20 cellular contexts compared by ENCODE assay signal in the genomic region with DNA sequence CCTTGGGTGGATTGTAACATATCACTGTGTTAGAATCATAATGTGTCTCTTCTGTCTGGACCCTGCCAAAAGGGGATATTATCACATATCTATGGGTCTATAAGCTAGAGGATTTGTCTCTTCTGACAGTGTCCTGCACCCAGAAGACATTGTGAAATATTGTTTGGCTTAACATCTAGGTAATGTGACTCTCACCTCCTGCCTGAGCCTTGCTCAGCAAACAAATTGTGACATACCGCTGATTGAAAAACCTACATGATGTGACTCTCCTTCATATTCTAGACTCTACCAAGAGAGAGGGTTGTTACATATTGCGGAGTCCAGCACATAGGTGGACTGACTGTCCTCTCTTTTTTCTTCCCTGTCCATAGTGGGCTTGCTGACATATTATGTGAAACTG. TPM values are rescaled to one million over a fixed set of nuclear protein-coding genes. Genes with fewer than 3 reads are reported as not detected.
"Had no signal": no experiment of that assay in that cellular context is flagged by ENCODE, and none has a peak within 500 bp of the region (broad histone marks: within the 10 kb centered on the region; RNA-seq: fewer than 3 reads in every experiment).

No MANE protein-coding gene starts in this region.

RNA-seq across cellular contexts. Expression of a gene that starts 13.0 kb away (rescaled TPM):
- total RNA-seq: activated naive CD4-positive, alpha-beta T cell treated with anti-CD3 and anti-CD28 coated beads for 36 hours; activated naive CD4-positive, alpha-beta T cell treated with anti-CD3 and anti-CD28 coated beads, Interleukin-2, amount 50 U/mL, for 72 hours; activated naive CD8-positive, alpha-beta T cell treated with anti-CD3 and anti-CD28 coated beads for 36 hours; activated naive CD8-positive, alpha-beta T cell treated with anti-CD3 and anti-CD28 coated beads, Interleukin-2, amount 10 ng/mL, durations not matched to agents 7 days and 5 days; activated T-cell treated with anti-CD3 and anti-CD28 coated beads, Interleukin-2, amount 50 U/mL, for 4 hours; activated T-cell treated with anti-CD3 and anti-CD28 coated beads, Interleukin-2, amount 50 U/mL, for 72 hours; activated T-helper 1 cell treated with anti-CD3 and anti-CD28 coated beads, Interleukin-12 subunit alpha, Interleukin-12 subunit beta, Interleukin-2, Interleukin-4 antibody, amounts not matched to agents 30 ng/mL and 10 ng/mL and 1 ng/mL, durations not matched to agents 14 hours and 24 hours and 36 hours; activated T-helper 17 cell treated with anti-CD3 and anti-CD28 coated beads, Interleukin-2, amount 50 U/mL, for 72 hours; activated T-helper 2 cell treated with anti-CD3 and anti-CD28 coated beads, Interferon-gamma antibody, Interleukin-2, Interleukin-4, amounts not matched to agents 10 μg/mL and 5 μg/mL and 100 μg/mL, durations not matched to agents 14 hours and 24 hours and 36 hours; adrenal gland; aorta; ascending aorta; astrocyte; body of pancreas; breast epithelium; bronchial epithelial cell; cardiac muscle cell; cardiac septum; cerebellum; chondrocyte had no signal
